In genomic region chr9:127785933-127786772, GRCh38 we compare ENCODE assay signal across 8 cellular contexts. TPM values are rescaled to one million over a fixed set of nuclear protein-coding genes. Genes with fewer than 3 reads are reported as not detected.
A peak's percentile ranks its signal among the peaks of the same experiment; 100 is the strongest.
DNase-seq lines count a peak whose midpoint lies in the region; ATAC-seq and TF ChIP-seq lines count a peak whose summit lies in the region.

CDK9 (plus strand) TSS chr9:127786034; CDS start chr9:127786149, 115 bp downstream.

- H3K9me3 ChIP-seq in left ventricle myocardium inferior (replicated peaks) = no peaks in the 10 kb centered on the region
- H3K9me3 ChIP-seq in psoas muscle = no peaks in the 10 kb centered on the region

- H3K27me3 ChIP-seq in left ventricle myocardium inferior (ENCODE audit: low read depth) (no peaks in the 10 kb centered on the region), psoas muscle (ENCODE audit: insufficient read depth in 3 of 3, low read length in 2 of 3) (no peaks in the 10 kb centered on the region)

- H3K27ac Mint-ChIP-seq in T-helper 1 cell treated with Interleukin-12 subunit alpha and Interleukin-12 subunit beta and Interleukin-4 antibody, amounts not matched to agents 30 μg/mL and 1 μg/mL, for 36 hours = peak within 1 kb of the TSS; percentile 97

- no peaks in the 10 kb centered on the region for H3K27me3 Mint-ChIP-seq in T-helper 1 cell treated with Interleukin-12 subunit alpha and Interleukin-12 subunit beta and Interleukin-4 antibody, amounts not matched to agents 30 μg/mL and 1 μg/mL, for 36 hours (ENCODE audit: low read depth)

- H3K4me1 Mint-ChIP-seq in T-helper 1 cell treated with Interleukin-12 subunit alpha and Interleukin-12 subunit beta and Interleukin-4 antibody, amounts not matched to agents 30 μg/mL and 1 μg/mL, for 36 hours (ENCODE audit: low read depth) = peaks cover 51% of the 10 kb centered on the region

- intact Hi-C loops in left ventricle myocardium inferior (cut with micrococcal nuclease) = loop anchor here (5.0 kb wide), 1 partner anchor 136 kb away; no protein-coding TSS in a partner anchor
- intact Hi-C loops in psoas muscle (cut with DNase I) = loop anchor here (2.0 to 10.0 kb wide), 8 partner anchors 15 to 195 kb away; partner anchors contain the start of genes AK1 (in 1 of the 2), ST6GALNAC4 (in 1 of the 2) and TOR2A (in 1 of the 2)

- peak; percentile 67 for ATAC-seq in HG02759 (IDR thresholded peaks at IDR 0.05; ENCODE audit: unreplicated experiment)
- peak; percentile 83 to 86 (median 84) for ATAC-seq in psoas muscle

- peaks cover 43% of the 10 kb centered on the region for H3K36me3 ChIP-seq in left ventricle myocardium inferior
- H3K36me3 ChIP-seq in psoas muscle (ENCODE audit: insufficient read depth in 1 of 2, low read depth in 1 of 2) = peaks cover 7 to 47% of the 10 kb centered on the region in 2 donors
- H3K36me3 ChIP-seq in urinary bladder (ENCODE audit: insufficient read depth) = peaks cover 9% of the 10 kb centered on the region

- DNase-seq in NCI-H1417 treated with DMSO at 0.1 percent for 48 hours (lab: John Stamatoyannopoulos, UW) (peak; percentile 59), amniotic epithelial cell (ENCODE audit: low read depth) (peak; percentile 78), left ventricle myocardium inferior (peak; percentile 91), psoas muscle (peak; percentile 91 to 96)

- H3K27ac ChIP-seq in left ventricle myocardium inferior (replicated peaks) = peak within 1 kb of the TSS; percentile 98
- H3K27ac ChIP-seq in psoas muscle = peak within 1 kb of the TSS; percentile 93
- H3K27ac ChIP-seq in urinary bladder (ENCODE audit: low read depth) = peak within 1 kb of the TSS; percentile 96

- WGBS in psoas muscle, 3 donors = 0 to 1% (median 0%) methylated on average over 54 to 75 of the region's 75 CpGs
- WGBS in urinary bladder = under 1% methylated on average over 75 of the region's 75 CpGs

- H3K4me3 Mint-ChIP-seq in T-helper 1 cell treated with Interleukin-12 subunit alpha and Interleukin-12 subunit beta and Interleukin-4 antibody, amounts not matched to agents 30 μg/mL and 1 μg/mL, for 36 hours = peak within 1 kb of the TSS; percentile 97

- peaks cover 77% of the 10 kb centered on the region for H3K4me1 ChIP-seq in left ventricle myocardium inferior
- H3K4me1 ChIP-seq in psoas muscle = peaks cover 22% of the 10 kb centered on the region
- no peaks in the 10 kb centered on the region for H3K4me1 ChIP-seq in urinary bladder (ENCODE audit: insufficient read depth)

- H3K9me3 Mint-ChIP-seq in T-helper 1 cell treated with Interleukin-12 subunit alpha and Interleukin-12 subunit beta and Interleukin-4 antibody, amounts not matched to agents 30 μg/mL and 1 μg/mL, for 36 hours = no peaks in the 10 kb centered on the region

- H3K4me3 ChIP-seq in GM12875 (ENCODE audit: low read depth, low read length) = peak within 1 kb of the TSS; percentile 95
- peak within 1 kb of the TSS; percentile 90 for H3K4me3 ChIP-seq in left ventricle myocardium inferior
- H3K4me3 ChIP-seq in psoas muscle = peak within 1 kb of the TSS; percentile 96
- peak within 1 kb of the TSS; percentile 94 for H3K4me3 ChIP-seq in urinary bladder (ENCODE audit: low read depth, low read length)

- H3K36me3 Mint-ChIP-seq in T-helper 1 cell treated with Interleukin-12 subunit alpha and Interleukin-12 subunit beta and Interleukin-4 antibody, amounts not matched to agents 30 μg/mL and 1 μg/mL, for 36 hours (ENCODE audit: low read depth) = peaks cover 39% of the 10 kb centered on the region

- peak; percentile 26; the same call in 1 of the 2 replicates for TF ChIP-seq CTCF in GM12875 (IDR thresholded peaks at IDR 0.05; ENCODE audit: borderline replicate concordance, insufficient read depth, low read depth, low read length)
- TF ChIP-seq CTCF in left ventricle myocardium inferior (IDR thresholded peaks at IDR 0.05; ENCODE audit: borderline replicate concordance) = no peak
- TF ChIP-seq CTCF in psoas muscle (IDR thresholded peaks at IDR 0.05) = no peak

RNA-seq across cellular contexts. Expression of gene CDK9, which starts in this region (rescaled TPM):
- 46.4 TPM for total RNA-seq in left ventricle myocardium inferior
- 10 to 100 TPM; 26.5 to 46.1 (median 42.9) TPM for total RNA-seq in psoas muscle
- 10 to 100 TPM; 29.7 to 39.3 (median 31.5) TPM for polyA plus RNA-seq in psoas muscle
- 30.1 TPM for total RNA-seq in urinary bladder
- 66.2 TPM for polyA plus RNA-seq in urinary bladder

Comparison
In these comparisons a context has a peak if more than half of its experiments do, and no peak if none do; other contexts are left out.
1. Peak in every context shown above with its lines: DNase-seq, ATAC-seq, H3K4me3 ChIP-seq and H3K27ac ChIP-seq.